Comparison of ENCODE assay signal across 1 cellular context in genomic region chr15:50137893-50138292, GRCh38.
TF ChIP-seq lines count a peak whose summit lies in the region.

No MANE protein-coding gene starts in this region.

TF ChIP-seq in IMR-90, 13 proteins besides CTCF, POLR2A, EP300 and RAD21:
- no peak for TF ChIP-seq MAFK (IDR thresholded peaks at IDR 0.05; ENCODE audit: low read depth, low read length)
- TF ChIP-seq FOS (IDR thresholded peaks at IDR 0.05; ENCODE audit: low read depth, low read length) = no peak
- TF ChIP-seq MXI1 (IDR thresholded peaks at IDR 0.05; ENCODE audit: borderline replicate concordance, low read depth, low read length) = no peak; the same call in 1 of the 2 replicates
- no peak for TF ChIP-seq RFX5 (IDR thresholded peaks at IDR 0.05; ENCODE audit: low read depth, low read length)
- TF ChIP-seq ELK1 (IDR thresholded peaks at IDR 0.05; ENCODE audit: borderline replicate concordance, low read depth, low read length) = no peak
- no peak for TF ChIP-seq BHLHE40 (IDR thresholded peaks at IDR 0.05; ENCODE audit: low read depth, low read length)
- TF ChIP-seq SMC3 (IDR thresholded peaks at IDR 0.05; ENCODE audit: low read depth, low read length) = no peak
- no peak for TF ChIP-seq NFE2L2 (IDR thresholded peaks at IDR 0.05; ENCODE audit: low read depth, low read length)
- TF ChIP-seq MAZ (IDR thresholded peaks at IDR 0.05; ENCODE audit: borderline replicate concordance, low read depth, low read length) = no peak
- no peak for TF ChIP-seq CEBPB (IDR thresholded peaks at IDR 0.05; ENCODE audit: low read depth, low read length)
- no peak for TF ChIP-seq RCOR1 (IDR thresholded peaks at IDR 0.05; ENCODE audit: insufficient replicate concordance, low read length)
- no peak for TF ChIP-seq USF2 (IDR thresholded peaks at IDR 0.05; ENCODE audit: low read depth, low read length)
- no peak for TF ChIP-seq CHD1 (IDR thresholded peaks at IDR 0.05; ENCODE audit: low read depth, low read length)
